ENCODE assay signal across 15 cellular contexts in the genomic region with DNA sequence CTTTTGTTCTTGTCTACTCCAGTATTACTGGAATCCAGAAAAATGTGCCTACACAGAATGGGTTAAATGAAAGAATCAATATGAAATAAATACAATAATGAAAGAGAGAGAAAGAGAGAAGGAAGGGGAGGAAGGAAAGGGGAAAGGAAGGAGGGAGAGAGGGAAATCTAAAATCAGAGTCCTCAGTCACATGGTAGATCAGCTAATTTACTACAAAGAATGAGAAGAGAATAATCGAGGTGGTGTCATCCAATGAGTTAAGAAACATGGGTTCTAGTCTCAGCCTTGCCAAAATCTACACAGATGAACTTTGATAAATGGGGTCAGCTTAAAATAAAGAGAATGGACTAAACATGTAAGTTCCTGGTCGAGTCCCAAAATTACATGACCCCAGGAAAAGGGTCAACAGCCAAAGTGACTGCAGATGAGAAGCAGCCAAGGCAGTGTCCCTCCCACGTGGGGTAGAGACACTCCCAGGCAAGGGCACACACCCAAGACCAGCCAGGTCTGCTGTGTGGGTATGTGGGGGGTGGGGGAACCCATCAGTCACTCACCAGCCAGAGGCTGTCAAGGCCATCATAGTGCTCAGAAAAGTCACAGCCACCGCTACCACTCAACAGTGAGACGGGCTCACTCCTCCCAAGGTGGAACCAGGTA.
A peak's percentile ranks its signal among the peaks of the same experiment; 100 is the strongest.
DNase-seq lines count a peak whose midpoint lies in the region; ATAC-seq and TF ChIP-seq lines count a peak whose summit lies in the region.
"Had no signal": no experiment of that assay in that cellular context is flagged by ENCODE, and none has a peak within 500 bp of the region (broad histone marks: within the 10 kb centered on the region; RNA-seq: fewer than 3 reads in every experiment).

No MANE protein-coding gene starts in this region.

- H3K36me3 Mint-ChIP-seq in activated CD4-positive, alpha-beta T cell treated with anti-CD3 and anti-CD28 coated beads, Interleukin-2, amount 10 ng/mL, durations not matched to agents 7 days and 5 days (ENCODE audit: low read depth), result peaks cover 65% of the 10 kb centered on the region
- H3K36me3 Mint-ChIP-seq in activated CD4-positive, alpha-beta memory T cell treated with anti-CD3 and anti-CD28 coated beads for 36 hours, result peaks cover 46% of the 10 kb centered on the region
- peaks cover 33% of the 10 kb centered on the region for H3K36me3 Mint-ChIP-seq in osteocyte (ENCODE audit: unreplicated experiment)

- TF ChIP-seq POLR2A in heart left ventricle (IDR thresholded peaks at IDR 0.05), result no peak

- CTCF ChIA-PET in activated CD4-positive, alpha-beta T cell treated with anti-CD3 and anti-CD28 coated beads, Interleukin-2, amount 10 ng/mL, durations not matched to agents 7 days and 5 days (lab: Charles Lee), result no interaction called here
- CTCF ChIA-PET in activated CD4-positive, alpha-beta memory T cell treated with anti-CD3 and anti-CD28 coated beads for 36 hours (lab: Charles Lee), result interaction anchor here (1.8 kb wide), 1 partner anchor 180 kb away, joined by 13 read pairs; no protein-coding TSS in a partner anchor

- no peak overlapping the region for H3K4me3 Mint-ChIP-seq in activated CD4-positive, alpha-beta T cell treated with anti-CD3 and anti-CD28 coated beads, Interleukin-2, amount 10 ng/mL, durations not matched to agents 7 days and 5 days
- no peak overlapping the region for H3K4me3 Mint-ChIP-seq in activated CD4-positive, alpha-beta memory T cell treated with anti-CD3 and anti-CD28 coated beads for 36 hours
- no peak overlapping the region for H3K4me3 Mint-ChIP-seq in osteocyte (ENCODE audit: unreplicated experiment)

- intact Hi-C loops in activated CD4-positive, alpha-beta memory T cell treated with anti-CD3 and anti-CD28 coated beads for 36 hours (cut with micrococcal nuclease), result no loop called here
- intact Hi-C loops in heart left ventricle (cut with DNase I), result loop anchor here in 2 of 10 donors (5.0 to 10.0 kb wide), 2 partner anchors 104 to 182 kb away; a partner anchor contains a TSS
- intact Hi-C loops in ascending aorta (cut with DNase I), result no loop called here

- H3K36me3 ChIP-seq in heart left ventricle, result peaks cover 0 to 59% (median 37%) of the 10 kb centered on the region in 9 donors
- H3K36me3 ChIP-seq in ascending aorta, result peaks cover 14 to 29% of the 10 kb centered on the region in 2 donors

- no peak for TF ChIP-seq CTCF in heart left ventricle (IDR thresholded peaks at IDR 0.05)
- no peak for TF ChIP-seq CTCF in osteocyte (IDR thresholded peaks at IDR 0.05)
- no peak for TF ChIP-seq CTCF in ascending aorta (IDR thresholded peaks at IDR 0.05)

- H3K27ac ChIP-seq in heart left ventricle (peak overlapping the region in 4 of 12 donors; percentile 24 to 70 (median 40)), ascending aorta (no peak overlapping the region)
- H3K27ac ChIP-seq: coronary artery, testis had no signal

- H3K27me3 ChIP-seq in heart left ventricle, result no peaks in the 10 kb centered on the region
- H3K27me3 ChIP-seq in ascending aorta, result no peaks in the 10 kb centered on the region
- H3K27me3 ChIP-seq: testis had no signal

- 33 to 55% (median 47%) methylated on average over 5 of the region's 5 CpGs for WGBS in heart left ventricle, 4 donors

- POLR2A ChIA-PET in activated CD4-positive, alpha-beta T cell treated with anti-CD3 and anti-CD28 coated beads, Interleukin-2, amount 10 ng/mL, durations not matched to agents 7 days and 5 days (lab: Charles Lee), result no interaction called here
- POLR2A ChIA-PET in activated CD4-positive, alpha-beta memory T cell treated with anti-CD3 and anti-CD28 coated beads for 36 hours (lab: Charles Lee), result no interaction called here

- H3K27me3 Mint-ChIP-seq in activated CD4-positive, alpha-beta T cell treated with anti-CD3 and anti-CD28 coated beads, Interleukin-2, amount 10 ng/mL, durations not matched to agents 7 days and 5 days, result no peaks in the 10 kb centered on the region
- no peaks in the 10 kb centered on the region for H3K27me3 Mint-ChIP-seq in activated CD4-positive, alpha-beta memory T cell treated with anti-CD3 and anti-CD28 coated beads for 36 hours
- H3K27me3 Mint-ChIP-seq in osteocyte (ENCODE audit: unreplicated experiment), result no peaks in the 10 kb centered on the region

- H3K9me3 ChIP-seq in heart left ventricle (no peaks in the 10 kb centered on the region), ascending aorta (no peaks in the 10 kb centered on the region)
- H3K9me3 ChIP-seq: testis had no signal

- H3K9me3 Mint-ChIP-seq in activated CD4-positive, alpha-beta T cell treated with anti-CD3 and anti-CD28 coated beads, Interleukin-2, amount 10 ng/mL, durations not matched to agents 7 days and 5 days, result peaks cover 3% of the 10 kb centered on the region
- no peaks in the 10 kb centered on the region for H3K9me3 Mint-ChIP-seq in activated CD4-positive, alpha-beta memory T cell treated with anti-CD3 and anti-CD28 coated beads for 36 hours
- H3K9me3 Mint-ChIP-seq in osteocyte (ENCODE audit: unreplicated experiment), result no peaks in the 10 kb centered on the region

- ATAC-seq in heart left ventricle, result peak in 3 of 4 donors; percentile 24 to 50 (median 47)
- no peak for ATAC-seq in HG03432 (IDR thresholded peaks at IDR 0.05; ENCODE audit: unreplicated experiment)

- H3K4me1 ChIP-seq in heart left ventricle (peaks cover 3 to 66% (median 38%) of the 10 kb centered on the region in 12 donors), ascending aorta (peaks cover 0 to 8% of the 10 kb centered on the region in 2 donors)

- H3K4me3 ChIP-seq in heart left ventricle, result no peak overlapping the region
- no peak overlapping the region for H3K4me3 ChIP-seq in ascending aorta
- H3K4me3 ChIP-seq: coronary artery, testis had no signal

- peaks cover 55% of the 10 kb centered on the region for H3K4me1 Mint-ChIP-seq in activated CD4-positive, alpha-beta T cell treated with anti-CD3 and anti-CD28 coated beads, Interleukin-2, amount 10 ng/mL, durations not matched to agents 7 days and 5 days
- H3K4me1 Mint-ChIP-seq in activated CD4-positive, alpha-beta memory T cell treated with anti-CD3 and anti-CD28 coated beads for 36 hours (ENCODE audit: low read depth), result peaks cover 39% of the 10 kb centered on the region
- H3K4me1 Mint-ChIP-seq in osteocyte (ENCODE audit: unreplicated experiment), result peaks cover 25% of the 10 kb centered on the region

- DNase-seq in activated CD4-positive, alpha-beta T cell treated with anti-CD3 and anti-CD28 coated beads, Interleukin-2, amount 10 ng/mL, durations not matched to agents 7 days and 5 days, result no peak
- DNase-seq in activated CD4-positive, alpha-beta T cell treated with anti-CD3 and anti-CD28 coated beads for 1 hour, result no peak
- no peak for DNase-seq in activated CD4-positive, alpha-beta memory T cell treated with anti-CD3 and anti-CD28 coated beads for 36 hours
- DNase-seq in heart left ventricle (peak in 2 of 5 donors; percentile 54 to 60), osteocyte (ENCODE audit: extremely low spot score, unreplicated experiment) (no peak), ascending aorta (ENCODE audit: low spot score in 2 of 2) (no peak), NCI-H446 treated with DMSO at 0.1 percent for 48 hours (lab: John Stamatoyannopoulos, UW) (no peak)
- DNase-seq: activated CD4-positive, alpha-beta T cell treated with anti-CD3 and anti-CD28 coated beads for 4 hours; GOT3; NCI-H1694 treated with DMSO at 0.1 percent for 48 hours; NCI-H526; occipital lobe; testis had no signal

- peak overlapping the region; percentile 77 for H3K27ac Mint-ChIP-seq in activated CD4-positive, alpha-beta T cell treated with anti-CD3 and anti-CD28 coated beads, Interleukin-2, amount 10 ng/mL, durations not matched to agents 7 days and 5 days
- H3K27ac Mint-ChIP-seq in activated CD4-positive, alpha-beta memory T cell treated with anti-CD3 and anti-CD28 coated beads for 36 hours, result peak overlapping the region; percentile 73
- peak overlapping the region; percentile 31 for H3K27ac Mint-ChIP-seq in osteocyte (ENCODE audit: unreplicated experiment)
